Comparison of ENCODE assay signal across 1 cellular context in the genomic region with DNA sequence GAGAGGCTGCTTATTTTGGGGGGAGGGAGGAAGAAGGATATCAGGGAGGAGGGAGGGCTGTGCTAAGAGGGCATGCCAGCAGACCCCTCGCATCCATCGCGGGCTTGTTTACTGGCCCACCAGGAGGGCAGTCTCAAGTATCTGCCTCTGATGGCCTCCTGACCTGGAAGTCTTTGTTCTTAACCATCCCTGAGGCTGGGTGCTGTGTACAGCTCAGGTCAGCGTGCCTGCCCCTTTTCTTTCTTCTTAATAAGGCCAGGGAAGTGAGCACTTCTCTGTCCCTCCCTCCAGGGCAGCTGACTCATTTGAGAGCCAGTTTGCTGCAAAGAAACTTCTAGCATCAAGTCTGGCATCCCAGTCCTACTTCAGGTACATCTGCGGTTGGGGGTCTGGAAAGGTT.
TF ChIP-seq lines count a peak whose summit lies in the region.

No MANE protein-coding gene starts in this region.

TF ChIP-seq in GM23338, 12 proteins besides CTCF, POLR2A, EP300 and RAD21 (continued from another document):
- TF ChIP-seq ZNF462 (CRISPR knock-in tag; IDR thresholded peaks at IDR 0.05) (no peak), STAT1 (IDR thresholded peaks at IDR 0.05; ENCODE audit: unreplicated experiment) (no peak)
